24 cellular contexts compared by ENCODE assay signal in genomic region chr18:31596081-31596872, GRCh38. TPM values are rescaled to one million over a fixed set of nuclear protein-coding genes. Genes with fewer than 3 reads are reported as not detected.
DNase-seq lines count a peak whose midpoint lies in the region; ATAC-seq and TF ChIP-seq lines count a peak whose summit lies in the region.
"Had no signal": no experiment of that assay in that cellular context is flagged by ENCODE, and none has a peak within 500 bp of the region (broad histone marks: within the 10 kb centered on the region; RNA-seq: fewer than 3 reads in every experiment).

No MANE protein-coding gene starts in this region.

- H3K4me1 ChIP-seq in mesendoderm (ENCODE audit: control insufficient read depth, low read depth, low read length) = no peaks in the 10 kb centered on the region
- H3K4me1 ChIP-seq: adrenal gland, uterus had no signal

- H2BK120ac ChIP-seq in mesendoderm (ENCODE audit: low read depth, low read length) = no peak overlapping the region

- no peak overlapping the region for H3K18ac ChIP-seq in mesendoderm (ENCODE audit: low read length)

- DNase-seq in DMS53 treated with DMSO at 0.1 percent for 48 hours (lab: John Stamatoyannopoulos, UW; ENCODE audit: unreplicated experiment) (peak; percentile 21), glomerular visceral epithelial cell (ENCODE audit: extremely low spot score) (peak; percentile 67), osteocyte (ENCODE audit: extremely low spot score, unreplicated experiment) (no peak), mesendoderm (no peak), DMS79 treated with DMSO at 0.1 percent for 48 hours (lab: John Stamatoyannopoulos, UW) (no peak), cerebellar nuclear complex (lab: John Stamatoyannopoulos, UW) (no peak)
- DNase-seq in activated T-helper 1 cell treated with anti-CD3 and anti-CD28 coated beads, Interleukin-12 subunit alpha, Interleukin-12 subunit beta, Interleukin-2, Interleukin-4 antibody, amounts not matched to agents 30 ng/mL and 10 ng/mL and 1 ng/mL, durations not matched to agents 14 hours and 24 hours and 36 hours (ENCODE audit: low spot score) = no peak
- DNase-seq: activated CD4-positive, alpha-beta T cell treated with anti-CD3 and anti-CD28 coated beads for 48 hours; activated CD8-positive, alpha-beta memory T cell treated with anti-CD3 and anti-CD28 coated beads, Interleukin-2, amount 50 U/mL, for 48 hours; activated gamma-delta T cell; adrenal gland; CD4-positive, CD25-positive, alpha-beta regulatory T cell; DND-41; left colon; NCI-H2029 treated with DMSO at 0.1 percent for 48 hours; NCI-H446 treated with DMSO at 0.1 percent for 48 hours; RPMI8226; stimulated activated CD8-positive, alpha-beta memory T cell treated with anti-CD3 and anti-CD28 coated beads, Interleukin-4, amount 100 ng/mL, for 48 hours; substantia nigra; uterus had no signal

- H3K27me3 Mint-ChIP-seq in activated T-helper 1 cell treated with anti-CD3 and anti-CD28 coated beads, Interleukin-12 subunit alpha, Interleukin-12 subunit beta, Interleukin-2, Interleukin-4 antibody, amounts not matched to agents 30 ng/mL and 10 ng/mL and 1 ng/mL, durations not matched to agents 14 hours and 24 hours and 36 hours (ENCODE audit: insufficient read depth) = peaks cover 2% of the 10 kb centered on the region
- H3K27me3 Mint-ChIP-seq in osteocyte (ENCODE audit: unreplicated experiment) = no peaks in the 10 kb centered on the region
- H3K27me3 Mint-ChIP-seq: CD4-positive, CD25-positive, alpha-beta regulatory T cell had no signal

- no peak overlapping the region for H2BK5ac ChIP-seq in mesendoderm (ENCODE audit: low read length)

- no peak overlapping the region for H3K56ac ChIP-seq in mesendoderm (ENCODE audit: low read length)

- H3K9me3 Mint-ChIP-seq in activated T-helper 1 cell treated with anti-CD3 and anti-CD28 coated beads, Interleukin-12 subunit alpha, Interleukin-12 subunit beta, Interleukin-2, Interleukin-4 antibody, amounts not matched to agents 30 ng/mL and 10 ng/mL and 1 ng/mL, durations not matched to agents 14 hours and 24 hours and 36 hours = no peaks in the 10 kb centered on the region
- peaks cover 14% of the 10 kb centered on the region for H3K9me3 Mint-ChIP-seq in osteocyte (ENCODE audit: unreplicated experiment)
- H3K9me3 Mint-ChIP-seq: CD4-positive, CD25-positive, alpha-beta regulatory T cell had no signal

- no peaks in the 10 kb centered on the region for H3K36me3 ChIP-seq in mesendoderm (ENCODE audit: control insufficient read depth, insufficient read depth, low read length)
- H3K36me3 ChIP-seq: adrenal gland, uterus had no signal

- no peak for TF ChIP-seq CTCF in osteocyte (IDR thresholded peaks at IDR 0.05)

- ATAC-seq in HG03095 (IDR thresholded peaks at IDR 0.05; ENCODE audit: unreplicated experiment) = no peak
- ATAC-seq: left colon had no signal

- WGBS in mesendoderm (ENCODE audit: extremely low coverage, insufficient coverage, low lambda C conversion rate) = no CpG with 5 or more reads among the region's 9 CpGs

- no peak overlapping the region for H3K9ac ChIP-seq in mesendoderm (ENCODE audit: low read length)

- H4K8ac ChIP-seq in mesendoderm (ENCODE audit: low read depth, low read length) = no peak overlapping the region

- no peak overlapping the region for H2AK5ac ChIP-seq in mesendoderm (ENCODE audit: low read length)

- no peak overlapping the region for H2BK15ac ChIP-seq in mesendoderm (replicated peaks; ENCODE audit: low read depth)

- no peak overlapping the region for H3K4me3 Mint-ChIP-seq in activated T-helper 1 cell treated with anti-CD3 and anti-CD28 coated beads, Interleukin-12 subunit alpha, Interleukin-12 subunit beta, Interleukin-2, Interleukin-4 antibody, amounts not matched to agents 30 ng/mL and 10 ng/mL and 1 ng/mL, durations not matched to agents 14 hours and 24 hours and 36 hours
- H3K4me3 Mint-ChIP-seq in osteocyte (ENCODE audit: unreplicated experiment) = no peak overlapping the region
- H3K4me3 Mint-ChIP-seq: CD4-positive, CD25-positive, alpha-beta regulatory T cell had no signal

- H3K79me1 ChIP-seq in mesendoderm (ENCODE audit: low read length) = no peaks in the 10 kb centered on the region

- no peaks in the 10 kb centered on the region for H3K79me2 ChIP-seq in mesendoderm (ENCODE audit: control insufficient read depth, insufficient read depth, low read length)

- H3K4me2 ChIP-seq in mesendoderm (ENCODE audit: low read length) = no peak overlapping the region

- no peak overlapping the region for H3K4ac ChIP-seq in mesendoderm (ENCODE audit: low read depth, low read length)

- peak overlapping the region; percentile 1 for H3K27ac Mint-ChIP-seq in activated T-helper 1 cell treated with anti-CD3 and anti-CD28 coated beads, Interleukin-12 subunit alpha, Interleukin-12 subunit beta, Interleukin-2, Interleukin-4 antibody, amounts not matched to agents 30 ng/mL and 10 ng/mL and 1 ng/mL, durations not matched to agents 14 hours and 24 hours and 36 hours
- peak overlapping the region; percentile 67 for H3K27ac Mint-ChIP-seq in osteocyte (ENCODE audit: unreplicated experiment)
- H3K27ac Mint-ChIP-seq: CD4-positive, CD25-positive, alpha-beta regulatory T cell had no signal

- no peaks in the 10 kb centered on the region for H3K27me3 ChIP-seq in mesendoderm (ENCODE audit: insufficient read depth, low read length, poor library complexity)
- H3K27me3 ChIP-seq: adrenal gland, uterus had no signal

- H4K5ac ChIP-seq in mesendoderm (ENCODE audit: low read length) = no peak overlapping the region

- H3K23ac ChIP-seq in mesendoderm (ENCODE audit: low read length) = no peak overlapping the region

- H3K27ac ChIP-seq in mesendoderm (ENCODE audit: low read depth, low read length) = no peak overlapping the region
- H3K27ac ChIP-seq: adrenal gland, HL-60, uterus had no signal

- no peaks in the 10 kb centered on the region for H3K36me3 Mint-ChIP-seq in activated T-helper 1 cell treated with anti-CD3 and anti-CD28 coated beads, Interleukin-12 subunit alpha, Interleukin-12 subunit beta, Interleukin-2, Interleukin-4 antibody, amounts not matched to agents 30 ng/mL and 10 ng/mL and 1 ng/mL, durations not matched to agents 14 hours and 24 hours and 36 hours (ENCODE audit: low read depth)
- no peaks in the 10 kb centered on the region for H3K36me3 Mint-ChIP-seq in osteocyte (ENCODE audit: unreplicated experiment)
- H3K36me3 Mint-ChIP-seq: CD4-positive, CD25-positive, alpha-beta regulatory T cell had no signal

- H3K4me3 ChIP-seq in mesendoderm (ENCODE audit: low read length) = no peak overlapping the region
- H3K4me3 ChIP-seq: adrenal gland, uterus had no signal

- intact Hi-C loops in activated T-helper 1 cell treated with anti-CD3 and anti-CD28 coated beads, Interleukin-12 subunit alpha, Interleukin-12 subunit beta, Interleukin-2, Interleukin-4 antibody, amounts not matched to agents 30 ng/mL and 10 ng/mL and 1 ng/mL, durations not matched to agents 14 hours and 24 hours and 36 hours (cut with micrococcal nuclease) = no loop called here

- H3K4me1 Mint-ChIP-seq in activated T-helper 1 cell treated with anti-CD3 and anti-CD28 coated beads, Interleukin-12 subunit alpha, Interleukin-12 subunit beta, Interleukin-2, Interleukin-4 antibody, amounts not matched to agents 30 ng/mL and 10 ng/mL and 1 ng/mL, durations not matched to agents 14 hours and 24 hours and 36 hours (ENCODE audit: low read depth) = no peaks in the 10 kb centered on the region
- H3K4me1 Mint-ChIP-seq in osteocyte (ENCODE audit: unreplicated experiment) = peaks cover 7% of the 10 kb centered on the region
- H3K4me1 Mint-ChIP-seq: CD4-positive, CD25-positive, alpha-beta regulatory T cell had no signal

RNA-seq across cellular contexts. Expression of gene TTR, which starts 4.6 kb away (rescaled TPM):
- not detected in 2 replicates for total RNA-seq in activated T-helper 1 cell treated with anti-CD3 and anti-CD28 coated beads, Interleukin-12 subunit alpha, Interleukin-12 subunit beta, Interleukin-2, Interleukin-4 antibody, amounts not matched to agents 30 ng/mL and 10 ng/mL and 1 ng/mL, durations not matched to agents 14 hours and 24 hours and 36 hours
- total RNA-seq in osteocyte = 11.2 and 14.8 TPM in 2 replicates
- not detected for polyA plus RNA-seq in mesendoderm (2013, experiment 1 of 2)
- not detected for polyA plus RNA-seq in mesendoderm (2013, experiment 2 of 2)
- total RNA-seq: CD4-positive, CD25-positive, alpha-beta regulatory T cell; mononuclear cell; uterus had no signal
- polyA plus RNA-seq: AG04450; CD4-positive, CD25-positive, alpha-beta regulatory T cell had no signal

Comparison
In these comparisons a context has a peak if more than half of its experiments do, and no peak if none do; other contexts are left out.
1. DNase-seq: peak in DMS53 treated with DMSO at 0.1 percent for 48 hours (single experiment) and glomerular visceral epithelial cell (single experiment); none in activated T-helper 1 cell treated with anti-CD3 and anti-CD28 coated beads, Interleukin-12 subunit alpha, Interleukin-12 subunit beta, Interleukin-2, Interleukin-4 antibody, amounts not matched to agents 30 ng/mL and 10 ng/mL and 1 ng/mL, durations not matched to agents 14 hours and 24 hours and 36 hours (single experiment), osteocyte (single experiment), mesendoderm (single experiment), DMS79 treated with DMSO at 0.1 percent for 48 hours (single experiment) and cerebellar nuclear complex (0 of 2).
2. RNA of gene TTR, which starts 4.6 kb away (total RNA-seq): 11.2 to 14.8 TPM in osteocyte; not detected in activated T-helper 1 cell treated with anti-CD3 and anti-CD28 coated beads, Interleukin-12 subunit alpha, Interleukin-12 subunit beta, Interleukin-2, Interleukin-4 antibody, amounts not matched to agents 30 ng/mL and 10 ng/mL and 1 ng/mL, durations not matched to agents 14 hours and 24 hours and 36 hours; every median in the first group is over 10 times any median in the second.